In genomic region chr13:114283581-114283980, GRCh38 we compare ENCODE assay signal across 1 cellular context.
TF ChIP-seq lines count a peak whose summit lies in the region.

No MANE protein-coding gene starts in this region.

TF ChIP-seq in SK-N-SH, 30 proteins besides CTCF, POLR2A, EP300 and RAD21 (continued from another document):
- TF ChIP-seq, protein P1, sequence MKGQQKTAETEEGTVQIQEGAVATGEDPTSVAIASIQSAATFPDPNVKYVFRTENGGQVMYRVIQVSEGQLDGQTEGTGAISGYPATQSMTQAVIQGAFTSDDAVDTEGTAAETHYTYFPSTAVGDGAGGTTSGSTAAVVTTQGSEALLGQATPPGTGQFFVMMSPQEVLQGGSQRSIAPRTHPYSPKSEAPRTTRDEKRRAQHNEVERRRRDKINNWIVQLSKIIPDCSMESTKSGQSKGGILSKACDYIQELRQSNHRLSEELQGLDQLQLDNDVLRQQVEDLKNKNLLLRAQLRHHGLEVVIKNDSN (IDR thresholded peaks at IDR 0.05; ENCODE audit: borderline replicate concordance, low read depth), result no peak
- TF ChIP-seq CHD2 (IDR thresholded peaks at IDR 0.05; ENCODE audit: low read length, partially characterized antibody) (no peak), SMC3 (IDR thresholded peaks at IDR 0.05; ENCODE audit: low read depth, low read length) (no peak), RCOR1 (IDR thresholded peaks at IDR 0.05; ENCODE audit: low read length) (no peak), GATA2 (CRISPR knock-in tag; IDR thresholded peaks at IDR 0.05) (no peak), TEAD4 (IDR thresholded peaks at IDR 0.05; ENCODE audit: borderline replicate concordance, insufficient read depth) (no peak), JUND (IDR thresholded peaks at IDR 0.05) (no peak), SIN3A (IDR thresholded peaks at IDR 0.05; ENCODE audit: borderline replicate concordance, low read depth, low read length) (no peak), MXI1 (IDR thresholded peaks at IDR 0.05; ENCODE audit: low read depth, low read length) (no peak), RFX5 (IDR thresholded peaks at IDR 0.05; ENCODE audit: low read length) (no peak)
- TF ChIP-seq, protein P2, sequence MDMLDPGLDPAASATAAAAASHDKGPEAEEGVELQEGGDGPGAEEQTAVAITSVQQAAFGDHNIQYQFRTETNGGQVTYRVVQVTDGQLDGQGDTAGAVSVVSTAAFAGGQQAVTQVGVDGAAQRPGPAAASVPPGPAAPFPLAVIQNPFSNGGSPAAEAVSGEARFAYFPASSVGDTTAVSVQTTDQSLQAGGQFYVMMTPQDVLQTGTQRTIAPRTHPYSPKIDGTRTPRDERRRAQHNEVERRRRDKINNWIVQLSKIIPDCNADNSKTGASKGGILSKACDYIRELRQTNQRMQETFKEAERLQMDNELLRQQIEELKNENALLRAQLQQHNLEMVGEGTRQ (IDR thresholded peaks at IDR 0.05; ENCODE audit: borderline replicate concordance, low read depth, low read length), result no peak
